8 cellular contexts compared by ENCODE assay signal in genomic region chr12:40107098-40107802, GRCh38. TPM values are rescaled to one million over a fixed set of nuclear protein-coding genes. Genes with fewer than 3 reads are reported as not detected.
A peak's percentile ranks its signal among the peaks of the same experiment; 100 is the strongest.
DNase-seq lines count a peak whose midpoint lies in the region; ATAC-seq and TF ChIP-seq lines count a peak whose summit lies in the region.

No MANE protein-coding gene starts in this region.

- no peaks in the 10 kb centered on the region for H3K9me3 ChIP-seq in lung (ENCODE audit: control insufficient read depth in 2 of 2, insufficient read depth in 1 of 2, low read length in 1 of 2)

- peak; percentile 52 for DNase-seq in AG09319 (ENCODE audit: extremely low read depth, low read depth)
- DNase-seq in NCI-H526 (lab: John Stamatoyannopoulos, UW), result peak; percentile 74 to 95
- peak; percentile 95 for DNase-seq in activated CD4-positive, alpha-beta T cell treated with anti-CD3 and anti-CD28 coated beads, Interleukin-2, amount 10 ng/mL, durations not matched to agents 24 days and 14 days
- peak; percentile 91 for DNase-seq in lung (ENCODE audit: low spot score)
- DNase-seq in stimulated activated CD4-positive, alpha-beta T cell treated with anti-CD3 and anti-CD28 coated beads, Interleukin-4, amount 100 ng/mL, for 48 hours (ENCODE audit: low read depth in 2 of 2), result peak; percentile 88 to 95

- peaks cover 30% of the 10 kb centered on the region for H3K27me3 Mint-ChIP-seq in activated CD4-positive, alpha-beta T cell treated with anti-CD3 and anti-CD28 coated beads, Interleukin-2, amount 10 ng/mL, durations not matched to agents 24 days and 14 days
- H3K27me3 Mint-ChIP-seq in dendritic cell treated with granulocyte-macrophage colony-stimulating factor and Interleukin-4, amounts not matched to agents 40 ng/mL and 50 ng/mL, for 4 days, result peaks cover 35% of the 10 kb centered on the region

- H3K4me3 Mint-ChIP-seq in activated CD4-positive, alpha-beta T cell treated with anti-CD3 and anti-CD28 coated beads, Interleukin-2, amount 10 ng/mL, durations not matched to agents 24 days and 14 days, result peak overlapping the region; percentile 63
- peak overlapping the region; percentile 17 for H3K4me3 Mint-ChIP-seq in dendritic cell treated with granulocyte-macrophage colony-stimulating factor and Interleukin-4, amounts not matched to agents 40 ng/mL and 50 ng/mL, for 4 days

- WGBS in lung, 2 donors, result 22% methylated on average over 19 of the region's 19 CpGs

- no peak overlapping the region for H3K27ac Mint-ChIP-seq in activated CD4-positive, alpha-beta T cell treated with anti-CD3 and anti-CD28 coated beads, Interleukin-2, amount 10 ng/mL, durations not matched to agents 24 days and 14 days
- H3K27ac Mint-ChIP-seq in dendritic cell treated with granulocyte-macrophage colony-stimulating factor and Interleukin-4, amounts not matched to agents 40 ng/mL and 50 ng/mL, for 4 days, result no peak overlapping the region

- TF ChIP-seq CTCF in AG09319 (IDR thresholded peaks at IDR 0.05; ENCODE audit: low read depth, low read length) (peak; percentile 91), lung (IDR thresholded peaks at IDR 0.05; ENCODE audit: control extremely low read depth, extremely low read depth) (peak; percentile 81)

- no peaks in the 10 kb centered on the region for H3K36me3 Mint-ChIP-seq in activated CD4-positive, alpha-beta T cell treated with anti-CD3 and anti-CD28 coated beads, Interleukin-2, amount 10 ng/mL, durations not matched to agents 24 days and 14 days (ENCODE audit: low read depth)
- H3K36me3 Mint-ChIP-seq in dendritic cell treated with granulocyte-macrophage colony-stimulating factor and Interleukin-4, amounts not matched to agents 40 ng/mL and 50 ng/mL, for 4 days (ENCODE audit: low read depth), result no peaks in the 10 kb centered on the region

- H3K4me1 Mint-ChIP-seq in activated CD4-positive, alpha-beta T cell treated with anti-CD3 and anti-CD28 coated beads, Interleukin-2, amount 10 ng/mL, durations not matched to agents 24 days and 14 days, result peaks cover 31% of the 10 kb centered on the region
- H3K4me1 Mint-ChIP-seq in dendritic cell treated with granulocyte-macrophage colony-stimulating factor and Interleukin-4, amounts not matched to agents 40 ng/mL and 50 ng/mL, for 4 days (ENCODE audit: low read depth), result peaks cover 30% of the 10 kb centered on the region

- intact Hi-C loops in activated CD4-positive, alpha-beta T cell treated with anti-CD3 and anti-CD28 coated beads, Interleukin-2, amount 10 ng/mL, durations not matched to agents 24 days and 14 days (cut with micrococcal nuclease), result loop anchor here (1.0 to 10.0 kb wide), 8 partner anchors 40 to 1202 kb away; partner anchors contain the start of genes CPNE8 and KIF21A
- intact Hi-C loops in dendritic cell treated with granulocyte-macrophage colony-stimulating factor and Interleukin-4, amounts not matched to agents 40 ng/mL and 50 ng/mL, for 4 days (cut with micrococcal nuclease), result loop anchor here (1.0 to 5.0 kb wide), 3 partner anchors 96 to 340 kb away; no protein-coding TSS in a partner anchor

- ATAC-seq in GM19035 (IDR thresholded peaks at IDR 0.05; ENCODE audit: unreplicated experiment) (peak; percentile 40), HG03460 (IDR thresholded peaks at IDR 0.05; ENCODE audit: unreplicated experiment) (peak; percentile 28), lung (ENCODE audit: insufficient read depth, low FRiP score) (peak; percentile 54)

- peak overlapping the region in 1 of 2 donors; percentile 33 for H3K27ac ChIP-seq in lung (ENCODE audit: low read depth in 1 of 2, low read length in 1 of 2)

- no peaks in the 10 kb centered on the region for H3K9me3 Mint-ChIP-seq in activated CD4-positive, alpha-beta T cell treated with anti-CD3 and anti-CD28 coated beads, Interleukin-2, amount 10 ng/mL, durations not matched to agents 24 days and 14 days
- no peaks in the 10 kb centered on the region for H3K9me3 Mint-ChIP-seq in dendritic cell treated with granulocyte-macrophage colony-stimulating factor and Interleukin-4, amounts not matched to agents 40 ng/mL and 50 ng/mL, for 4 days

- no peak overlapping the region for H3K4me3 ChIP-seq in lung

- H3K4me1 ChIP-seq in lung (ENCODE audit: control insufficient read depth in 2 of 2, insufficient read depth in 2 of 2, low read length in 2 of 2), result peaks cover 4 to 5% of the 10 kb centered on the region in 2 donors

- H3K27me3 ChIP-seq in lung (ENCODE audit: control insufficient read depth, insufficient read depth), result no peaks in the 10 kb centered on the region

- H3K36me3 ChIP-seq in lung (ENCODE audit: control insufficient read depth in 2 of 2, insufficient read depth in 2 of 2, low read length in 2 of 2), result no peaks in the 10 kb centered on the region

RNA-seq across cellular contexts. Expression of gene SLC2A13, which starts 1.4 kb away (rescaled TPM):
- 2.9 and 3.1 TPM in 2 replicates for total RNA-seq in activated CD4-positive, alpha-beta T cell treated with anti-CD3 and anti-CD28 coated beads, Interleukin-2, amount 10 ng/mL, durations not matched to agents 24 days and 14 days
- 10 to 100 TPM; 11.6 to 21.4 TPM for total RNA-seq in lung
- 1 to 10 TPM; 3.2 TPM for polyA plus RNA-seq in lung
